In genomic region chr3:14179795-14180194, GRCh38 we compare ENCODE assay signal across 3 cellular contexts.
TF ChIP-seq lines count a peak whose summit lies in the region.

No MANE protein-coding gene starts in this region.

TF ChIP-seq in HepG2, 621 proteins besides CTCF, POLR2A, EP300 and RAD21:
- no peak for TF ChIP-seq MEIS1 (CRISPR knock-in tag; IDR thresholded peaks at IDR 0.05; ENCODE audit: borderline replicate concordance)
- no peak for TF ChIP-seq HHEX (CRISPR knock-in tag; IDR thresholded peaks at IDR 0.05)
- no peak for TF ChIP-seq ZNF496 (CRISPR knock-in tag; IDR thresholded peaks at IDR 0.05; ENCODE audit: insufficient replicate concordance)
- TF ChIP-seq PRDM15 (CRISPR knock-in tag; IDR thresholded peaks at IDR 0.05), result no peak
- no peak for TF ChIP-seq HMGA1 (CRISPR knock-in tag; conservative IDR thresholded peaks at IDR 0.05)
- TF ChIP-seq TAF15 (IDR thresholded peaks at IDR 0.05; ENCODE audit: low read depth, low read length, poor library complexity, severe bottlenecking), result no peak
- TF ChIP-seq ZNF513 (CRISPR knock-in tag; conservative IDR thresholded peaks at IDR 0.05), result no peak
- no peak for TF ChIP-seq KLF12 (CRISPR knock-in tag; IDR thresholded peaks at IDR 0.05; ENCODE audit: borderline replicate concordance)
- no peak for TF ChIP-seq HDAC6 (IDR thresholded peaks at IDR 0.05; ENCODE audit: low read depth, low read length)
- no peak for TF ChIP-seq ZFY (CRISPR knock-in tag; IDR thresholded peaks at IDR 0.05)

TF ChIP-seq in WTC11, 78 proteins besides CTCF, POLR2A, EP300 and RAD21:
- TF ChIP-seq PRDM15 (CRISPR knock-in tag; IDR thresholded peaks at IDR 0.05), result no peak
- no peak for TF ChIP-seq HMGA2 (CRISPR knock-in tag; IDR thresholded peaks at IDR 0.05)
- no peak for TF ChIP-seq SMAD3 (CRISPR knock-in tag; IDR thresholded peaks at IDR 0.05; ENCODE audit: borderline replicate concordance)
- TF ChIP-seq SMAD4 (CRISPR knock-in tag; IDR thresholded peaks at IDR 0.05), result no peak
- no peak for TF ChIP-seq TCF7 (CRISPR knock-in tag; IDR thresholded peaks at IDR 0.05; ENCODE audit: low read depth)

TF ChIP-seq in GM12891, 5 proteins besides CTCF, POLR2A, EP300 and RAD21:
- TF ChIP-seq SPI1 (IDR thresholded peaks at IDR 0.05; ENCODE audit: low read depth, low read length), result no peak
- no peak for TF ChIP-seq POLR2AphosphoS5 (IDR thresholded peaks at IDR 0.05; ENCODE audit: low read depth, low read length)
- TF ChIP-seq PAX5 (IDR thresholded peaks at IDR 0.05; ENCODE audit: insufficient read depth, low read length, severe bottlenecking), result no peak
- TF ChIP-seq TAF1 (IDR thresholded peaks at IDR 0.05; ENCODE audit: low read depth, low read length), result no peak
- TF ChIP-seq POU2F2 (IDR thresholded peaks at IDR 0.05; ENCODE audit: low read depth, low read length), result no peak
